8 cellular contexts compared by ENCODE assay signal in the genomic region with DNA sequence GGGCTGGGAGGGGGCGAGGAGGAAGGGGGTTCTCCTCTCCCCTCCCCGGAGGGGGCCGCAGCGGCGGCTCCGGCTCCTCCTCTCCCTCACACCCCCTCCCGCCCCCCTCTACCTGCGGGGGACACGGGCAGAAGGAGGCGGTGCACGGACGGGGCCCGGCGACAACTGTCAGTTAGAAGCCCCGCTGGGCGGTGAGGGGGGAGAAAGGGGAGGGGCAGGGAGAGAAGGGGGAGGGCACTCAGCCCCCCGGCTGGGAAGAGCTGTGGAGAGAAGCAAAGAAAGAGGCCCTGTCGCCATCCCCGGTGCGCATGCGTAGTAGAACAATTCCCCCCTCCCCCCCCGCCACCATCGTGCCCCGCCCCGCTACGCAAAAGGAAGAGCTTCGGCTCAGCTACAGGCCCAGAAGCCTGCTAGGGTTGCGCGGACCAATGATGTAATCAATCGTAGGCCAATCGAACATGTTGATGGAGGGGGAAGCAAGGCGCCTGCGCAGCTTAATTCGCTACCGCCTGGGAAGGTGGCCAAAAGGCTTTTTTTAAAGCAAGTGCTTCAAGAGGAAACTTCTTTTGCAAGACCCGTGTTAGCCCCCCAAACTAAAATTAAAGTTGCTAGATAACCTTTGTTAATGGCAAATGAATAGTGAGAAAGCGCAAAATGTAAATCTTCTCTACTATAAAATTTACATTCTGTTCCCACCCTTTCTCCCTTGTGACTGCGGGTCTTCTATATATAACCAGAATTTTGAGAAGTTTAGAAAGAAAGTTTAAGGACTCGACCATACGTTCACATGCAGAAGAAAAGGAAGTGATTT. TPM values are rescaled to one million over a fixed set of nuclear protein-coding genes. Genes with fewer than 3 reads are reported as not detected.
DNase-seq lines count a peak whose midpoint lies in the region; ATAC-seq and TF ChIP-seq lines count a peak whose summit lies in the region.

No MANE protein-coding gene starts in this region.

- H3K27me3 ChIP-seq in rectal smooth muscle tissue (ENCODE audit: control insufficient read depth, insufficient read depth, low read length): no peaks in the 10 kb centered on the region
- H3K27me3 ChIP-seq in aorta (ENCODE audit: control insufficient read depth in 1 of 2, insufficient read depth in 2 of 2, low read length in 1 of 2): no peaks in the 10 kb centered on the region

- peak; percentile 92 for DNase-seq in NCI-H187 treated with DMSO at 0.1 percent for 48 hours (lab: John Stamatoyannopoulos, UW)
- peak; percentile 93 for DNase-seq in T-helper 22 cell (ENCODE audit: low read depth)
- peak; percentile 98 for DNase-seq in astrocyte of the cerebellum (ENCODE audit: low read depth)
- DNase-seq in hepatic stellate cell (ENCODE audit: low spot score): peak; percentile 89
- DNase-seq in aorta: peak; percentile 96 to 97

- peak overlapping the region; percentile 81 for H3K4me3 ChIP-seq in astrocyte of the cerebellum (ENCODE audit: low read depth, low read length)
- peak overlapping the region; percentile 84 for H3K4me3 ChIP-seq in rectal smooth muscle tissue (ENCODE audit: low read length)
- H3K4me3 ChIP-seq in aorta (ENCODE audit: low read length in 2 of 2): peak overlapping the region; percentile 90 to 95

- 0 to 1% methylated on average over 26 to 40 of the region's 40 CpGs for WGBS in aorta, 2 donors

- H3K27ac ChIP-seq in rectal smooth muscle tissue (ENCODE audit: low read depth, low read length) (peak overlapping the region; percentile 99), aorta (ENCODE audit: low read depth in 1 of 2, low read length in 2 of 2) (peak overlapping the region; percentile 55 to 98)

- TF ChIP-seq POLR2A in GM18505 (IDR thresholded peaks at IDR 0.05; ENCODE audit: borderline replicate concordance, extremely low read depth, insufficient read depth, insufficient read length): peak; percentile 71

- intact Hi-C loops in aorta (cut with DNase I): loop anchor here (5.0 to 10.0 kb wide), 3 partner anchors 54 to 749 kb away; partner anchors contain the start of genes ERMP1 (in 1 of the 2) and KDM4C (in 1 of the 2)

- no peak for TF ChIP-seq CTCF in astrocyte of the cerebellum (IDR thresholded peaks at IDR 0.05; ENCODE audit: low read depth, low read length, missing control alignments)

- in situ Hi-C loops in astrocyte of the cerebellum (cut with HindIII; ENCODE audit: low sequenced_read_pairs): no loop called here

- peak; percentile 57 for ATAC-seq in GM18505 (IDR thresholded peaks at IDR 0.05; ENCODE audit: unreplicated experiment)
- peak; percentile 66 for ATAC-seq in HG02970 (IDR thresholded peaks at IDR 0.05; ENCODE audit: low FRiP score, unreplicated experiment)
- peak; percentile 96 for ATAC-seq in aorta (ENCODE audit: low FRiP score)

- H3K9me3 ChIP-seq in aorta (ENCODE audit: control insufficient read depth, low read length): no peaks in the 10 kb centered on the region

- H3K9ac ChIP-seq in rectal smooth muscle tissue (ENCODE audit: low read length): peak overlapping the region; percentile 73

- peaks cover 5% of the 10 kb centered on the region for H3K4me1 ChIP-seq in rectal smooth muscle tissue (ENCODE audit: control insufficient read depth, insufficient read depth, low read length)
- peaks cover 0 to 2% of the 10 kb centered on the region in 2 donors for H3K4me1 ChIP-seq in aorta (ENCODE audit: control insufficient read depth in 1 of 2, insufficient read depth in 2 of 2, low read length in 2 of 2)

- H3K36me3 ChIP-seq in rectal smooth muscle tissue (ENCODE audit: control insufficient read depth, insufficient read depth, low read length): peaks cover 4% of the 10 kb centered on the region
- H3K36me3 ChIP-seq in aorta (ENCODE audit: control insufficient read depth in 1 of 2, insufficient read depth in 2 of 2, low read length in 1 of 2): no peaks in the 10 kb centered on the region

RNA-seq across cellular contexts. Expression of gene RANBP6, which starts 7.0 kb away (rescaled TPM):
- 10 to 100 TPM; 14.0 TPM for total RNA-seq in aorta
- polyA plus RNA-seq in aorta: 1 to 10 TPM; 2.4 to 7.7 TPM

Comparison
In these comparisons a context has a peak if more than half of its experiments do, and no peak if none do; other contexts are left out.
1. Peak in every context shown above with its lines: DNase-seq, ATAC-seq, H3K4me3 ChIP-seq and H3K27ac ChIP-seq.